Comparison of ENCODE assay signal across 8 cellular contexts in the genomic region with DNA sequence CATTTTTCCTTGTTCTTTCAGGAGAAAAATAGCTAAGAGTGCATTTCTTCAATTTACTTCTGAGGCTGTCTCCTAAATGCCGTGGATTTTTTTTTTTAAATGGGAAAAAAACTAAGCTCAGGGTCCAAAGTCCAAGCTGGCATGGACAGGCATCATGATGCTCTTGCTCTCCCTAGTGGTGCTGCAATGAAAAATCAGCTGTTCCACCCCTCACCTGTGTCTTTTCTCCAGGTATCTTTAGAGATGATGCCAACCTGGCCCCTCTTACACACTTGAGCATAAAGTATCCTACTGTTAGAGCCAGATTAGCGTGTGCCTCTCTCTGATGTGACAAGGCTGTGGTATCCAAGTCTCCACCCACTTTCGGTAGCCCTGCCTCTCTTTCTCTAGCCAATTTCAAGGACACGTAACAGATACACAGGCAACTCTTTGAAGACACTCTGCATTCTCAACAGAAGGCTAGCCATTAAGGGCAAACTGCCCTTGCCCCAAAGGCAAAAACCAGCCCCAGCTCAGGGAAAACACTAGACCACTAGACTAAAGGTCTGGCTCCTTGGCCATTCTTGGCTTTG.
DNase-seq lines count a peak whose midpoint lies in the region; ATAC-seq and TF ChIP-seq lines count a peak whose summit lies in the region.

No MANE protein-coding gene starts in this region.

- H3K4me1 ChIP-seq in osteoblast (ENCODE audit: insufficient read depth, low read length) (peaks cover 20% of the 10 kb centered on the region), spleen (no peaks in the 10 kb centered on the region)

- H3K27ac ChIP-seq in osteoblast (ENCODE audit: low read depth, low read length) (peak overlapping the region; percentile 54), spleen (no peak overlapping the region)

- H3K27ac Mint-ChIP-seq in CD14-positive monocyte, result peak overlapping the region in 2 of 7 donors; percentile 1 to 42
- H3K27ac Mint-ChIP-seq in activated naive CD8-positive, alpha-beta T cell treated with anti-CD3 and anti-CD28 coated beads, Interleukin-2, amount 50 U/mL, for 24 hours, result no peak overlapping the region

- H3K4me3 Mint-ChIP-seq in CD14-positive monocyte, result no peak overlapping the region
- no peak overlapping the region for H3K4me3 Mint-ChIP-seq in activated naive CD8-positive, alpha-beta T cell treated with anti-CD3 and anti-CD28 coated beads, Interleukin-2, amount 50 U/mL, for 24 hours

- H4K20me1 ChIP-seq in osteoblast (ENCODE audit: insufficient read depth, low read length), result peaks cover 2% of the 10 kb centered on the region

- peaks cover 0 to 4% (median 0%) of the 10 kb centered on the region in 7 donors for H3K9me3 Mint-ChIP-seq in CD14-positive monocyte
- H3K9me3 Mint-ChIP-seq in activated naive CD8-positive, alpha-beta T cell treated with anti-CD3 and anti-CD28 coated beads, Interleukin-2, amount 50 U/mL, for 24 hours, result no peaks in the 10 kb centered on the region

- no peak overlapping the region for H3K4me2 ChIP-seq in osteoblast (ENCODE audit: insufficient read depth, low read length)

- H2AFZ ChIP-seq in osteoblast (ENCODE audit: low read length), result no peak overlapping the region

- H3K4me1 Mint-ChIP-seq in CD14-positive monocyte, result no peaks in the 10 kb centered on the region
- H3K4me1 Mint-ChIP-seq in activated naive CD8-positive, alpha-beta T cell treated with anti-CD3 and anti-CD28 coated beads, Interleukin-2, amount 50 U/mL, for 24 hours, result peaks cover 6% of the 10 kb centered on the region

- H3K4me3 ChIP-seq in osteoblast (ENCODE audit: insufficient read depth, low read length), result no peak overlapping the region
- H3K4me3 ChIP-seq in spleen, result no peak overlapping the region

- intact Hi-C loops in CD14-positive monocyte (cut with micrococcal nuclease), result no loop called here
- intact Hi-C loops in spleen (cut with DNase I; ENCODE audit: low total_unique reads), result no loop called here

- no peak for TF ChIP-seq POLR2A in spleen (IDR thresholded peaks at IDR 0.05)

- H3K36me3 ChIP-seq in osteoblast (ENCODE audit: insufficient read depth, low read length) (peaks cover 74% of the 10 kb centered on the region), spleen (no peaks in the 10 kb centered on the region)

- no peaks in the 10 kb centered on the region for H3K79me2 ChIP-seq in osteoblast (ENCODE audit: insufficient read depth, low read length)

- H3K36me3 Mint-ChIP-seq in CD14-positive monocyte, result no peaks in the 10 kb centered on the region
- no peaks in the 10 kb centered on the region for H3K36me3 Mint-ChIP-seq in activated naive CD8-positive, alpha-beta T cell treated with anti-CD3 and anti-CD28 coated beads, Interleukin-2, amount 50 U/mL, for 24 hours (ENCODE audit: low read depth)

- H3K9me3 ChIP-seq in osteoblast (ENCODE audit: low read depth, low read length) (no peaks in the 10 kb centered on the region), spleen (no peaks in the 10 kb centered on the region)

- 76 to 94% (median 89%) methylated on average over 4 of the region's 4 CpGs for WGBS in spleen, 5 donors

- peak; percentile 31; the same call in 1 of the 2 replicates for TF ChIP-seq CTCF in GM12874 (IDR thresholded peaks at IDR 0.05; ENCODE audit: insufficient read depth, low read depth, low read length)
- TF ChIP-seq CTCF in osteoblast (IDR thresholded peaks at IDR 0.05; ENCODE audit: extremely low read depth, low read depth, low read length), result peak; percentile 19
- no peak for TF ChIP-seq CTCF in CD14-positive monocyte (IDR thresholded peaks at IDR 0.05)
- no peak for TF ChIP-seq CTCF in spleen (IDR thresholded peaks at IDR 0.05 in 8 of 11, conservative IDR thresholded peaks at IDR 0.05 in 3 of 11)

- peak; percentile 58 for DNase-seq in NCI-H2029 (lab: John Stamatoyannopoulos, UW)
- peak; percentile 5 for DNase-seq in cerebellar cortex (ENCODE audit: low spot score)
- DNase-seq in osteoblast (ENCODE audit: insufficient read length, low spot score, missing footprints), result peak; percentile 75
- DNase-seq in CD14-positive monocyte (ENCODE audit: low spot score), result no peak
- DNase-seq in spleen, result no peak
- no peak for DNase-seq in activated naive CD8-positive, alpha-beta T cell treated with anti-CD3 and anti-CD28 coated beads, Interleukin-2, amount 50 U/mL, for 24 hours

- H3K27me3 Mint-ChIP-seq in CD14-positive monocyte (ENCODE audit: low read depth in 3 of 3), result peaks cover 1 to 4% (median 2%) of the 10 kb centered on the region in 3 donors
- no peaks in the 10 kb centered on the region for H3K27me3 Mint-ChIP-seq in activated naive CD8-positive, alpha-beta T cell treated with anti-CD3 and anti-CD28 coated beads, Interleukin-2, amount 50 U/mL, for 24 hours

- no peak for ATAC-seq in GM21619 (IDR thresholded peaks at IDR 0.05; ENCODE audit: unreplicated experiment)
- no peak for ATAC-seq in activated naive CD8-positive, alpha-beta T cell treated with anti-CD3 and anti-CD28 coated beads, Interleukin-2, amount 50 U/mL, for 24 hours

- H3K27me3 ChIP-seq in osteoblast (ENCODE audit: insufficient read depth, low read length) (no peaks in the 10 kb centered on the region), spleen (replicated peaks in 1 of 7) (no peaks in the 10 kb centered on the region)

Comparison
In these comparisons a context has a peak if more than half of its experiments do, and no peak if none do; other contexts are left out.
1. CTCF ChIP-seq: peak in GM12874 (single experiment) and osteoblast (single experiment); none in CD14-positive monocyte (single experiment) and spleen (0 of 11).
2. DNase-seq: peak in NCI-H2029 (single experiment), cerebellar cortex (single experiment) and osteoblast (single experiment); none in CD14-positive monocyte (single experiment), spleen (single experiment) and activated naive CD8-positive, alpha-beta T cell treated with anti-CD3 and anti-CD28 coated beads, Interleukin-2, amount 50 U/mL, for 24 hours (single experiment).